ENCODE assay signal across 9 cellular contexts in the genomic region with DNA sequence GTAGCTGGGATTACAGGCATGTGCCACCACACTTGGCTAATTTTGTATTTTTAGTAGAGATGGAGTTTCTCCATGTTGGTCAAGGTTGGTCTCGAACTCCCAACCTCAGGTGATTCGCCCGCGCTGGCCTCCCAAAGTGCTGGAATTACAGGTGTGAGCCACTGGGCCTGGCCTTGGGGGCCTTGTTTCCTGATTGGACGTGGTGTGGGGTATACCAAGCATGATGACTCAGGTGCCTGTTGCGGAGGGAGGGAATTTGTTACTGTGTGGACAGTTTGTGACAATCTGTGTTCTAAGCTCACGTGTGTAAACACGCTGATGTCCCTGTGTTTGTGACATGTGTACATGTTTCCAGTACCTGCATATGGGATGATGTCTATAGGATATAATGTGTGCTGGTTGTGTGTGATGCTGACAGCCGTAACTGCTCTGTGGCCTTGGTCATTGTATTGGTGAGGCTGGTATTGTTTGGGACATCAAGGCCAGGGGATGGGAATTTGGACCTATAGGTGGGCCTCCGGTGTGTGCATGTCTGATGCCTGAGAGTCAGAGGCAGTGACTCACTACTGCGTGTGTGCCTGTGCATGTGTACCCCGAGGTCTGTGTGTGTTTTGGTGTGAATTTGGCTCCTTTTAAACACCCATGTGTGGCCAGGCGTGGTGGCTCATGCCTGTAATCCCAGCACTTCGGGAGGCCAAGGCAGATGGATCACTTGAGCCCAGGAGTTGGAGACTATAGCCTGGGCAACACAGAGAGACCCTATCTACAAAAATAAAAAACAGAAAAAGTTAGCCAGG. TPM values are rescaled to one million over a fixed set of nuclear protein-coding genes. Genes with fewer than 3 reads are reported as not detected.
DNase-seq lines count a peak whose midpoint lies in the region; ATAC-seq and TF ChIP-seq lines count a peak whose summit lies in the region.
"Had no signal": no experiment of that assay in that cellular context is flagged by ENCODE, and none has a peak within 500 bp of the region (broad histone marks: within the 10 kb centered on the region; RNA-seq: fewer than 3 reads in every experiment).

No MANE protein-coding gene starts in this region.

- intact Hi-C loops in activated CD4-positive, alpha-beta T cell treated with anti-CD3 and anti-CD28 coated beads for 36 hours (cut with DNase I, micrococcal nuclease), result loop anchor here (5.0 to 10.0 kb wide), 3 partner anchors 370 to 1065 kb away; a partner anchor contains a TSS
- intact Hi-C loops in lower lobe of right lung (cut with DNase I), result no loop called here

- POLR2A ChIA-PET in activated CD4-positive, alpha-beta T cell treated with anti-CD3 and anti-CD28 coated beads for 36 hours (lab: Charles Lee), result interaction anchor here (0.6 to 1.8 kb wide), 6 partner anchors 9 to 829 kb away, joined by 3 to 25 read pairs (median 7); a partner anchor contains a TSS

- H3K36me3 Mint-ChIP-seq in activated CD4-positive, alpha-beta T cell treated with anti-CD3 and anti-CD28 coated beads for 36 hours (ENCODE audit: low read depth), result peaks cover 18% of the 10 kb centered on the region
- H3K36me3 Mint-ChIP-seq in activated naive CD8-positive, alpha-beta T cell treated with anti-CD3 and anti-CD28 coated beads, Interleukin-2, amount 50 U/mL, for 24 hours (ENCODE audit: low read depth), result peaks cover 14% of the 10 kb centered on the region

- peak overlapping the region; percentile 97 for H3K27ac Mint-ChIP-seq in activated CD4-positive, alpha-beta T cell treated with anti-CD3 and anti-CD28 coated beads for 36 hours
- H3K27ac Mint-ChIP-seq in activated naive CD8-positive, alpha-beta T cell treated with anti-CD3 and anti-CD28 coated beads, Interleukin-2, amount 50 U/mL, for 24 hours, result peak overlapping the region; percentile 96

- H3K9me3 ChIP-seq in lower lobe of right lung (no peaks in the 10 kb centered on the region), thoracic aorta (no peaks in the 10 kb centered on the region)

- ATAC-seq in activated CD4-positive, alpha-beta T cell treated with anti-CD3 and anti-CD28 coated beads for 36 hours, result no peak
- no peak for ATAC-seq in activated naive CD8-positive, alpha-beta T cell treated with anti-CD3 and anti-CD28 coated beads, Interleukin-2, amount 50 U/mL, for 24 hours
- ATAC-seq in lower lobe of right lung (no peak), thoracic aorta (ENCODE audit: insufficient number of reproducible peaks, low FRiP score, low read depth) (no peak), GM19035 (IDR thresholded peaks at IDR 0.05; ENCODE audit: unreplicated experiment) (no peak)

- H3K27me3 ChIP-seq in lower lobe of right lung (ENCODE audit: low read depth) (no peaks in the 10 kb centered on the region), thoracic aorta (replicated peaks; ENCODE audit: insufficient read depth) (no peaks in the 10 kb centered on the region)
- H3K27me3 ChIP-seq: brain microvascular endothelial cell had no signal

- peaks cover 46% of the 10 kb centered on the region for H3K4me1 Mint-ChIP-seq in activated CD4-positive, alpha-beta T cell treated with anti-CD3 and anti-CD28 coated beads for 36 hours
- peaks cover 51% of the 10 kb centered on the region for H3K4me1 Mint-ChIP-seq in activated naive CD8-positive, alpha-beta T cell treated with anti-CD3 and anti-CD28 coated beads, Interleukin-2, amount 50 U/mL, for 24 hours

- H3K27ac ChIP-seq in lower lobe of right lung, result peak overlapping the region; percentile 88
- peak overlapping the region; percentile 86 to 87 for H3K27ac ChIP-seq in thoracic aorta

- H3K36me3 ChIP-seq in lower lobe of right lung (peaks cover 28% of the 10 kb centered on the region), thoracic aorta (peaks cover 3% of the 10 kb centered on the region)

- no peaks in the 10 kb centered on the region for H3K27me3 Mint-ChIP-seq in activated CD4-positive, alpha-beta T cell treated with anti-CD3 and anti-CD28 coated beads for 36 hours
- H3K27me3 Mint-ChIP-seq in activated naive CD8-positive, alpha-beta T cell treated with anti-CD3 and anti-CD28 coated beads, Interleukin-2, amount 50 U/mL, for 24 hours, result no peaks in the 10 kb centered on the region

- CTCF ChIA-PET in activated CD4-positive, alpha-beta T cell treated with anti-CD3 and anti-CD28 coated beads for 36 hours (lab: Charles Lee), result interaction anchor here (1.1 to 4.3 kb wide), 6 partner anchors 9 to 135 kb away, joined by 3 to 47 read pairs (median 4); a partner anchor contains a TSS

- TF ChIP-seq CTCF in lower lobe of right lung (IDR thresholded peaks at IDR 0.05) (no peak), thoracic aorta (IDR thresholded peaks at IDR 0.05) (no peak)

- H3K4me3 Mint-ChIP-seq in activated CD4-positive, alpha-beta T cell treated with anti-CD3 and anti-CD28 coated beads for 36 hours, result peak overlapping the region; percentile 91
- peak overlapping the region; percentile 89 for H3K4me3 Mint-ChIP-seq in activated naive CD8-positive, alpha-beta T cell treated with anti-CD3 and anti-CD28 coated beads, Interleukin-2, amount 50 U/mL, for 24 hours

- DNase-seq in activated CD4-positive, alpha-beta T cell treated with anti-CD3 and anti-CD28 coated beads for 36 hours, result no peak
- no peak for DNase-seq in activated CD4-positive, alpha-beta T cell treated with anti-CD3 and anti-CD28 coated beads, Interleukin-2, amount 50 U/mL, for 48 hours
- DNase-seq in activated naive CD8-positive, alpha-beta T cell treated with anti-CD3 and anti-CD28 coated beads, Interleukin-2, amount 50 U/mL, for 24 hours, result no peak
- DNase-seq in lower lobe of right lung (no peak), thoracic aorta (ENCODE audit: low spot score) (no peak), MV-4-11 (lab: John Stamatoyannopoulos, UW) (no peak), T1000 (lab: John Stamatoyannopoulos, UW) (no peak)

- no peaks in the 10 kb centered on the region for H3K9me3 Mint-ChIP-seq in activated CD4-positive, alpha-beta T cell treated with anti-CD3 and anti-CD28 coated beads for 36 hours (ENCODE audit: low read depth)
- no peaks in the 10 kb centered on the region for H3K9me3 Mint-ChIP-seq in activated naive CD8-positive, alpha-beta T cell treated with anti-CD3 and anti-CD28 coated beads, Interleukin-2, amount 50 U/mL, for 24 hours

- no peak overlapping the region for H3K4me3 ChIP-seq in lower lobe of right lung
- H3K4me3 ChIP-seq in thoracic aorta, result peak overlapping the region; percentile 73

- peaks cover 33% of the 10 kb centered on the region for H3K4me1 ChIP-seq in lower lobe of right lung
- peaks cover 33 to 46% of the 10 kb centered on the region in 2 donors for H3K4me1 ChIP-seq in thoracic aorta (ENCODE audit: control insufficient read depth in 1 of 2, low read depth in 2 of 2)

RNA-seq across cellular contexts. Expression of a gene that starts 1.6 kb away (rescaled TPM):
- total RNA-seq in activated CD4-positive, alpha-beta T cell treated with anti-CD3 and anti-CD28 coated beads for 36 hours, result 10 to 100 TPM; 85.6 to 86.6 TPM
- total RNA-seq in lower lobe of right lung, result 188 TPM
- 100 to 1,000 TPM; 113 to 127 TPM for total RNA-seq in thoracic aorta

RNA-seq across cellular contexts. Expression of a gene that starts 19.3 kb away (rescaled TPM):
- 10 to 100 TPM; 26.4 to 33.7 TPM for total RNA-seq in activated CD4-positive, alpha-beta T cell treated with anti-CD3 and anti-CD28 coated beads for 36 hours
- total RNA-seq in lower lobe of right lung (48.5 TPM), thoracic aorta (10 to 100 TPM; 37.9 to 38.2 TPM)

RNA-seq across cellular contexts. Expression of a gene that starts 22.0 kb away (rescaled TPM):
- under 1 TPM in 1 of 2 experiments, not detected in 1; 0.57 TPM for total RNA-seq in activated CD4-positive, alpha-beta T cell treated with anti-CD3 and anti-CD28 coated beads for 36 hours
- 1.7 TPM for total RNA-seq in lower lobe of right lung
- not detected for total RNA-seq in thoracic aorta

RNA-seq across cellular contexts. Expression of a gene that starts 46.4 kb away (rescaled TPM):
- 100 to 1,000 TPM; 245 to 465 TPM for total RNA-seq in activated CD4-positive, alpha-beta T cell treated with anti-CD3 and anti-CD28 coated beads for 36 hours
- total RNA-seq in lower lobe of right lung (44.8 TPM), thoracic aorta (100 to 1,000 TPM in 1 of 2 donors, 10 to 100 TPM in 1; 40.4 to 107 TPM)

RNA-seq across cellular contexts. Expression of a gene that starts 47.1 kb away (rescaled TPM):
- 10 to 100 TPM; 15.0 to 18.0 TPM for total RNA-seq in activated CD4-positive, alpha-beta T cell treated with anti-CD3 and anti-CD28 coated beads for 36 hours
- total RNA-seq in lower lobe of right lung, result 17.6 TPM
- total RNA-seq in thoracic aorta, result 1 to 10 TPM in 1 of 2 donors, under 1 TPM in 1; 0.68 to 1.1 TPM
